In genomic region chr15:88091444-88092016, GRCh38 we compare ENCODE assay signal across 24 cellular contexts.
"Had no signal": no experiment of that assay in that cellular context is flagged by ENCODE, and none has a peak within 500 bp of the region (broad histone marks: within the 10 kb centered on the region; RNA-seq: fewer than 3 reads in every experiment).

No MANE protein-coding gene starts in this region.

- H3K4me3 ChIP-seq: MG63 had no signal

- H3K4me2 ChIP-seq: SK-N-SH had no signal

- H3K27ac Mint-ChIP-seq: IgD-negative memory B cell, T-cell had no signal

- H3K9ac ChIP-seq: SK-N-SH had no signal

- H3K27me3 ChIP-seq: MG63 had no signal

- H3K9me3 ChIP-seq: MG63, SK-N-SH had no signal

- H3K36me3 Mint-ChIP-seq: IgD-negative memory B cell, T-cell had no signal

- H3K4me3 Mint-ChIP-seq: IgD-negative memory B cell, T-cell had no signal

- H3K27ac ChIP-seq: HL-60, RWPE1 had no signal

- FAIRE-seq: HTR-8/SVneo had no signal

- H3K36me3 ChIP-seq: MG63 had no signal

- DNase-seq: KBM-7, MG63, MV-4-11, NCI-H1048, NCI-H1105, NCI-H1417, NCI-H1436 treated with DMSO at 0.1 percent for 48 hours, NCI-H1694, NCI-H187 treated with DMSO at 0.1 percent for 48 hours, NCI-H2081 treated with DMSO at 0.1 percent for 48 hours, NCI-H2171, NCI-H226, NCI-H510A, NCI-H524 treated with DMSO at 0.1 percent for 48 hours, NCI-H69, NCI-H774, SHP77, SK-N-SH, SW 1271, T-cell had no signal

- H3K4me1 Mint-ChIP-seq: T-cell had no signal
